In genomic region chr3:56633201-56633600, GRCh38 we compare ENCODE assay signal across 24 cellular contexts. TPM values are rescaled to one million over a fixed set of nuclear protein-coding genes. Genes with fewer than 3 reads are reported as not detected.
A peak's percentile ranks its signal among the peaks of the same experiment; 100 is the strongest.
DNase-seq lines count a peak whose midpoint lies in the region; ATAC-seq, FAIRE-seq and TF ChIP-seq lines count a peak whose summit lies in the region.
"Had no signal": no experiment of that assay in that cellular context is flagged by ENCODE, and none has a peak within 500 bp of the region (broad histone marks: within the 10 kb centered on the region; RNA-seq: fewer than 3 reads in every experiment).

No MANE protein-coding gene starts in this region.

- peak; percentile 12 for ATAC-seq in left ventricle myocardium superior
- ATAC-seq: K562 had no signal

- no peak for TF ChIP-seq CTCF in A673 (conservative IDR thresholded peaks at IDR 0.05; ENCODE audit: low read depth, low read length)
- no peak for TF ChIP-seq CTCF in stomach (IDR thresholded peaks at IDR 0.05)

- no peaks in the 10 kb centered on the region for H3K27me3 ChIP-seq in A673 (replicated peaks; ENCODE audit: insufficient read depth, low read depth, low read length, poor library complexity)
- H3K27me3 ChIP-seq in stomach = no peaks in the 10 kb centered on the region
- H3K27me3 ChIP-seq: BE2C, Peyer's patch had no signal

- H3K27ac Mint-ChIP-seq in activated T-cell treated with anti-CD3 and anti-CD28 coated beads, Interleukin-2, amount 50 U/mL, for 24 hours = peak overlapping the region; percentile 2
- peak overlapping the region in 2 of 3 donors; percentile 50 to 78 for H3K27ac Mint-ChIP-seq in IgD-negative memory B cell

- no peaks in the 10 kb centered on the region for H3K9me3 Mint-ChIP-seq in activated T-cell treated with anti-CD3 and anti-CD28 coated beads, Interleukin-2, amount 50 U/mL, for 24 hours
- H3K9me3 Mint-ChIP-seq in IgD-negative memory B cell = no peaks in the 10 kb centered on the region
- H3K9me3 Mint-ChIP-seq: CD4-positive, CD25-positive, alpha-beta regulatory T cell had no signal

- no peak overlapping the region for H3K27ac ChIP-seq in A673 (ENCODE audit: low read depth, low read length, poor library complexity, severe bottlenecking)
- no peak overlapping the region for H3K27ac ChIP-seq in stomach
- H3K27ac ChIP-seq: GM23248, Peyer's patch, SK-N-MC had no signal

- FAIRE-seq in HTR-8/SVneo (lab: Jason Lieb, UNC) = no peak
- FAIRE-seq: GM12891, K562 had no signal

- peaks cover 4% of the 10 kb centered on the region for H3K36me3 ChIP-seq in A673 (ENCODE audit: insufficient read depth, low read length, poor library complexity, severe bottlenecking)
- peaks cover 26 to 65% (median 53%) of the 10 kb centered on the region in 4 donors for H3K36me3 ChIP-seq in stomach
- H3K36me3 ChIP-seq: BE2C had no signal

- H3K27me3 Mint-ChIP-seq in activated T-cell treated with anti-CD3 and anti-CD28 coated beads, Interleukin-2, amount 50 U/mL, for 24 hours = no peaks in the 10 kb centered on the region
- H3K27me3 Mint-ChIP-seq in IgD-negative memory B cell = no peaks in the 10 kb centered on the region
- H3K27me3 Mint-ChIP-seq: CD4-positive, CD25-positive, alpha-beta regulatory T cell had no signal

- no peaks in the 10 kb centered on the region for H3K4me1 ChIP-seq in A673 (ENCODE audit: insufficient read depth, low read length, poor library complexity, severe bottlenecking)
- peaks cover 4 to 15% (median 7%) of the 10 kb centered on the region in 4 donors for H3K4me1 ChIP-seq in stomach
- H3K4me1 ChIP-seq: BE2C, HAP-1 had no signal

- H3K9me3 ChIP-seq in A673 (ENCODE audit: low read depth, low read length, poor library complexity, severe bottlenecking) = no peaks in the 10 kb centered on the region
- H3K9me3 ChIP-seq in stomach = no peaks in the 10 kb centered on the region
- H3K9me3 ChIP-seq: BE2C, HAP-1, Peyer's patch had no signal

- WGBS in stomach, 5 donors = 87 to 95% (median 88%) methylated on average over 4 of the region's 4 CpGs

- TF ChIP-seq POLR2A in stomach (IDR thresholded peaks at IDR 0.05) = no peak

- peaks cover 18% of the 10 kb centered on the region for H3K4me1 Mint-ChIP-seq in activated T-cell treated with anti-CD3 and anti-CD28 coated beads, Interleukin-2, amount 50 U/mL, for 24 hours (ENCODE audit: low read depth)
- peaks cover 0 to 3% (median 2%) of the 10 kb centered on the region in 3 donors for H3K4me1 Mint-ChIP-seq in IgD-negative memory B cell

- CTCF ChIA-PET in A673 (lab: Charles Lee) = no interaction called here

- TF ChIP-seq EP300 in stomach (IDR thresholded peaks at IDR 0.05) = no peak

- H3K36me3 Mint-ChIP-seq in activated T-cell treated with anti-CD3 and anti-CD28 coated beads, Interleukin-2, amount 50 U/mL, for 24 hours (ENCODE audit: low read depth) = peaks cover 85% of the 10 kb centered on the region
- H3K36me3 Mint-ChIP-seq in IgD-negative memory B cell = peaks cover 3% of the 10 kb centered on the region

- no peak overlapping the region for H3K4me3 Mint-ChIP-seq in activated T-cell treated with anti-CD3 and anti-CD28 coated beads, Interleukin-2, amount 50 U/mL, for 24 hours
- H3K4me3 Mint-ChIP-seq in IgD-negative memory B cell = no peak overlapping the region
- H3K4me3 Mint-ChIP-seq: CD4-positive, CD25-positive, alpha-beta regulatory T cell had no signal

- BruUV-seq in A673 (replicated peaks; lab: Mats Ljungman, UMichigan) = TSS peak; percentile 19

- DNase-seq in activated T-cell treated with anti-CD3 and anti-CD28 coated beads, Interleukin-2, amount 50 U/mL, for 24 hours = no peak
- DNase-seq in activated T-cell treated with anti-CD3 and anti-CD28 coated beads for 4 hours = no peak
- no peak for DNase-seq in A673 (ENCODE audit: low spot score)
- no peak for DNase-seq in left ventricle myocardium superior
- no peak for DNase-seq in NCI-H1436 treated with DMSO at 0.1 percent for 48 hours (lab: John Stamatoyannopoulos, UW)
- DNase-seq in HTR-8/SVneo (ENCODE audit: insufficient read length, low spot score) = no peak
- DNase-seq in stomach = no peak
- DNase-seq: BE2C; Calu3; CD4-positive, CD25-positive, alpha-beta regulatory T cell; DMS53; EL; GM23248; NCI-H1105 treated with DMSO at 0.1 percent for 48 hours; NCI-H1694 treated with DMSO at 0.1 percent for 48 hours; NCI-H2227 treated with DMSO at 0.1 percent for 48 hours; NCI-H510A treated with DMSO at 0.1 percent for 48 hours; Peyer's patch; SHP77 had no signal

- POLR2A ChIA-PET in A673 (lab: Charles Lee; ENCODE audit: low non-redundant PET) = no interaction called here

- H3K4me3 ChIP-seq in A673 (ENCODE audit: low read depth, low read length, poor library complexity, severe bottlenecking) = no peak overlapping the region
- no peak overlapping the region for H3K4me3 ChIP-seq in stomach
- H3K4me3 ChIP-seq: GM23248, HAP-1, K562, Peyer's patch, SK-N-MC had no signal

- intact Hi-C loops in A673 (cut with micrococcal nuclease; ENCODE audit: unreplicated experiment) = no loop called here
- intact Hi-C loops in left ventricle myocardium superior (cut with micrococcal nuclease) = no loop called here
- intact Hi-C loops in stomach (cut with DNase I; ENCODE audit: low total_unique reads) = no loop called here

RNA-seq across cellular contexts. Expression of gene TASOR, which starts 49.9 kb away (rescaled TPM):
- total RNA-seq in A673 (2021) (29.0 and 32.6 TPM in 2 replicates), left ventricle myocardium superior (23.2 TPM), stomach (100 to 1,000 TPM in 2 of 5 donors, 10 to 100 TPM in 3; 30.1 to 223 (median 73.2) TPM)
- polyA plus RNA-seq in IgD-negative memory B cell (32.3 TPM), stomach (10 to 100 TPM; 13.0 to 17.0 (median 16.2) TPM)
